9 cellular contexts compared by ENCODE assay signal in genomic region chr9:137083418-137084004, GRCh38. TPM values are rescaled to one million over a fixed set of nuclear protein-coding genes. Genes with fewer than 3 reads are reported as not detected.
DNase-seq lines count a peak whose midpoint lies in the region; ATAC-seq, FAIRE-seq and TF ChIP-seq lines count a peak whose summit lies in the region.
"Had no signal": no experiment of that assay in that cellular context is flagged by ENCODE, and none has a peak within 500 bp of the region (broad histone marks: within the 10 kb centered on the region; RNA-seq: fewer than 3 reads in every experiment).

No MANE protein-coding gene starts in this region.

- no peak for FAIRE-seq in frontal cortex (lab: Jason Lieb, UNC)

- ATAC-seq in HG03025 (IDR thresholded peaks at IDR 0.05; ENCODE audit: low FRiP score, unreplicated experiment) = no peak

- H3K4me3 ChIP-seq in astrocyte of the spinal cord (ENCODE audit: low read depth, low read length) = no peak overlapping the region
- no peak overlapping the region for H3K4me3 ChIP-seq in CD8-positive, alpha-beta memory T cell (ENCODE audit: low read length)

- peaks cover 0 to 32% (median 0%) of the 10 kb centered on the region in 3 donors for H3K36me3 Mint-ChIP-seq in CD8-positive, alpha-beta memory T cell

- POLR2A ChIA-PET in HEK293T (lab: Yijun Ruan, JAX) = interaction anchor here (1.1 to 1.9 kb wide), 2 partner anchors 13 to 46 kb away, joined by 3 to 7 read pairs; partner anchors contain the start of gene SAPCD2
- POLR2A ChIA-PET in CD8-positive, alpha-beta memory T cell (lab: Charles Lee) = interaction anchor here (1.3 kb wide), 1 partner anchor 12 kb away, joined by 4 read pairs; no protein-coding TSS in a partner anchor

- no peak for TF ChIP-seq EP300 in Ishikawa (IDR thresholded peaks at IDR 0.05; ENCODE audit: borderline replicate concordance)

- in situ Hi-C loops in astrocyte of the spinal cord (cut with HindIII; ENCODE audit: low sequenced_read_pairs) = no loop called here

- no peaks in the 10 kb centered on the region for H3K27me3 ChIP-seq in CD8-positive, alpha-beta memory T cell (ENCODE audit: insufficient read depth, low read length, poor library complexity, severe bottlenecking)

- no peak for TF ChIP-seq CTCF in astrocyte of the spinal cord (IDR thresholded peaks at IDR 0.05; ENCODE audit: low read depth, low read length)

- peak overlapping the region in 1 of 8 donors; percentile 14 for H3K27ac Mint-ChIP-seq in CD8-positive, alpha-beta memory T cell

- H3K9me3 Mint-ChIP-seq in CD8-positive, alpha-beta memory T cell = no peaks in the 10 kb centered on the region

- H3K4me3 Mint-ChIP-seq in CD8-positive, alpha-beta memory T cell = peak overlapping the region in 2 of 7 donors; percentile 12 to 61

- H3K4me1 Mint-ChIP-seq in CD8-positive, alpha-beta memory T cell = peaks cover 18 to 29% (median 19%) of the 10 kb centered on the region in 3 donors

- H3K9me3 ChIP-seq in CD8-positive, alpha-beta memory T cell (ENCODE audit: low read length) = no peaks in the 10 kb centered on the region

- H3K27me3 Mint-ChIP-seq in CD8-positive, alpha-beta memory T cell = no peaks in the 10 kb centered on the region

- DNase-seq in COLO668 (lab: John Stamatoyannopoulos, UW; ENCODE audit: unreplicated experiment) = peak; percentile 65
- DNase-seq in astrocyte of the spinal cord (ENCODE audit: low read depth, low spot score) = peak; percentile 96
- DNase-seq in lung microvascular endothelial cell (ENCODE audit: low read depth in 2 of 2) = peak; percentile 41 to 93
- no peak for DNase-seq in HEK293T (ENCODE audit: extremely low spot score)
- DNase-seq in CD8-positive, alpha-beta memory T cell = no peak
- DNase-seq in frontal cortex (ENCODE audit: low spot score in 2 of 2) = no peak

- CTCF ChIA-PET in HEK293T (lab: Yijun Ruan, JAX) = interaction anchor here (0.6 kb wide), 1 partner anchor 9 kb away, joined by 3 read pairs; no protein-coding TSS in a partner anchor
- CTCF ChIA-PET in CD8-positive, alpha-beta memory T cell (lab: Charles Lee) = interaction anchor here (1.0 to 1.6 kb wide), 2 partner anchors 13 to 15 kb away, joined by 3 to 6 read pairs; partner anchors contain the start of gene SAPCD2

- peaks cover 3% of the 10 kb centered on the region for H3K36me3 ChIP-seq in CD8-positive, alpha-beta memory T cell (ENCODE audit: insufficient read depth, low read length)

- peaks cover 21% of the 10 kb centered on the region for H3K4me1 ChIP-seq in CD8-positive, alpha-beta memory T cell (ENCODE audit: insufficient read depth, low read length)

- no peak overlapping the region for H3K27ac ChIP-seq in CD8-positive, alpha-beta memory T cell (ENCODE audit: low read depth, low read length)

- TF ChIP-seq RAD21 in Ishikawa (IDR thresholded peaks at IDR 0.05; ENCODE audit: low read depth) = no peak

TF ChIP-seq in Ishikawa, 13 proteins besides CTCF, POLR2A, EP300 and RAD21:
- TF ChIP-seq REST (IDR thresholded peaks at IDR 0.05; ENCODE audit: low read depth) (no peak), TEAD4 (IDR thresholded peaks at IDR 0.05) (no peak), NFIC (IDR thresholded peaks at IDR 0.05) (no peak), EGR1 (IDR thresholded peaks at IDR 0.05) (no peak), TCF12 (IDR thresholded peaks at IDR 0.05; ENCODE audit: low read depth) (peak; percentile 53; the same call in 1 of the 2 replicates), YY1 (IDR thresholded peaks at IDR 0.05; ENCODE audit: low read depth) (peak; percentile 63), ZBTB7A (IDR thresholded peaks at IDR 0.05; ENCODE audit: low read depth) (no peak)
TF ChIP-seq in Ishikawa: peak in this region for 2.

TF ChIP-seq in HEK293T, 16 proteins besides CTCF, POLR2A, EP300 and RAD21:
- TF ChIP-seq NFRKB (IDR thresholded peaks at IDR 0.05) (no peak), LEF1 (IDR thresholded peaks at IDR 0.05; ENCODE audit: borderline replicate concordance) (no peak), SUZ12 (IDR thresholded peaks at IDR 0.05) (no peak), FOXA1 (IDR thresholded peaks at IDR 0.05) (no peak), SP1 (IDR thresholded peaks at IDR 0.05) (no peak), BHLHE40 (IDR thresholded peaks at IDR 0.05; ENCODE audit: borderline replicate concordance) (no peak), CTBP1 (IDR thresholded peaks at IDR 0.05; ENCODE audit: borderline replicate concordance) (no peak), FOXM1 (IDR thresholded peaks at IDR 0.05; ENCODE audit: borderline replicate concordance) (no peak), FOXK2 (IDR thresholded peaks at IDR 0.05) (no peak), ELF4 (IDR thresholded peaks at IDR 0.05) (no peak), L3MBTL2 (conservative IDR thresholded peaks at IDR 0.05) (no peak), ARNT (IDR thresholded peaks at IDR 0.05) (no peak), HDGF (IDR thresholded peaks at IDR 0.05; ENCODE audit: borderline replicate concordance) (no peak), TARDBP (IDR thresholded peaks at IDR 0.05) (no peak), PKNOX1 (IDR thresholded peaks at IDR 0.05) (no peak)

RNA-seq across cellular contexts. Expression of gene MAN1B1, which starts 3.3 kb away (rescaled TPM):
- 38.3 and 43.4 TPM in 2 replicates for total RNA-seq in lung microvascular endothelial cell
- 10 to 100 TPM; 31.9 to 32.7 TPM for total RNA-seq in CD8-positive, alpha-beta memory T cell
- polyA plus RNA-seq in CD8-positive, alpha-beta memory T cell = 39.3 TPM
- 42.0 TPM for total RNA-seq in frontal cortex

RNA-seq across cellular contexts. Expression of gene UAP1L1, which starts 6.2 kb away (rescaled TPM):
- total RNA-seq in lung microvascular endothelial cell (13.1 and 16.9 TPM in 2 replicates), frontal cortex (0.41 TPM)
- 10 to 100 TPM; 15.3 to 15.5 TPM for total RNA-seq in CD8-positive, alpha-beta memory T cell
- 4.6 TPM for polyA plus RNA-seq in CD8-positive, alpha-beta memory T cell

RNA-seq across cellular contexts. Expression of gene SAPCD2, which starts 13.2 kb away (rescaled TPM):
- total RNA-seq in lung microvascular endothelial cell (1.4 and 5.9 TPM in 2 replicates), frontal cortex (1.2 TPM)
- total RNA-seq in CD8-positive, alpha-beta memory T cell = 10 to 100 TPM; 11.5 to 12.7 TPM
- 0.15 TPM for polyA plus RNA-seq in CD8-positive, alpha-beta memory T cell

RNA-seq across cellular contexts. Expression of gene ENTPD2, which starts 29.6 kb away (rescaled TPM):
- total RNA-seq in lung microvascular endothelial cell (not detected in 2 replicates), frontal cortex (0.82 TPM)
- total RNA-seq in CD8-positive, alpha-beta memory T cell = not detected
- polyA plus RNA-seq in CD8-positive, alpha-beta memory T cell = not detected
- polyA plus RNA-seq: neural cell had no signal

RNA-seq across cellular contexts. Expression of gene DPP7, which starts 31.0 kb away (rescaled TPM):
- total RNA-seq in lung microvascular endothelial cell (63.2 and 117 TPM in 2 replicates), frontal cortex (38.3 TPM)
- total RNA-seq in CD8-positive, alpha-beta memory T cell = 100 to 1,000 TPM; 294 to 308 TPM
- polyA plus RNA-seq in CD8-positive, alpha-beta memory T cell = 158 TPM

Comparison
In these comparisons a context has a peak if more than half of its experiments do, and no peak if none do; other contexts are left out.
1. DNase-seq: peak in COLO668 (single experiment), astrocyte of the spinal cord (single experiment) and lung microvascular endothelial cell (2 of 2); none in HEK293T (single experiment), CD8-positive, alpha-beta memory T cell (0 of 5) and frontal cortex (0 of 2).